In the genomic region with DNA sequence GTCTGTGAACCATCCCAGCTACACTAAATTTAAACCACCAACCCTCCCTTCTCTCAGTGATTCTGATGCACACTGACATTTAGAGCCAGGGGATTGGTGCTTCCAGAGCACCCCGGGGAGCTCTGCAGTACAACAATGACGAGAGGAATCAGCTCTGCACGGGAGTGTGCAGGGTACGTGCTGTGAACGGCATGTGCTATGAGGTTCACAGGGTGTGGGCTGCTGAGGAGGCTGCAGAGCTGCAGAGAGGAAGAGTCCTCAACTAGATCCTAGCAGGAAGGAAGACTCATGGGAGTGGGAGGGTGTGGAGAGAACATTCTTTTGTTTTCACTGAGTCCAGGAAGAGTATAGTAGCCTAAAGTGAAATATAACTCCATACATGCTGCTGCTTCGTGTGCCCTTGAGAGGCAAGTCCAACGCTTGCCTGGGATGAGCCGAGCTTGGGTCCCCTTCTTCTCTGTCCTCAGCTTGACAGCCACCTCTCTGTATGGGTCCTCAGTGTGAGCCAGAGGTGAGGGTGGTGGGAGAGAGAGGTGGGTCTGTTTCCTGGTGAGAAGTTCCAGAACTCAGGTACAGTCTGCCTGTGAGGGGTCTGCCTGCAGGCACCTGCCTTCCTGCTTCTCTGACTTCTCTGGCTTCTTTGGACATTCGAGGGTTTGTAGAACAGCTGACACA, we compare ENCODE assay signal across 2 cellular contexts.
TF ChIP-seq lines count a peak whose summit lies in the region.

No MANE protein-coding gene starts in this region.

TF ChIP-seq in HepG2, 621 proteins besides CTCF, POLR2A, EP300 and RAD21:
- TF ChIP-seq ZNF446 (CRISPR knock-in tag; IDR thresholded peaks at IDR 0.05) (no peak), ZNF501 (CRISPR knock-in tag; IDR thresholded peaks at IDR 0.05) (no peak), MIXL1 (CRISPR knock-in tag; IDR thresholded peaks at IDR 0.05) (no peak)

TF ChIP-seq in SK-N-SH, 30 proteins besides CTCF, POLR2A, EP300 and RAD21:
- TF ChIP-seq RCOR1 (IDR thresholded peaks at IDR 0.05; ENCODE audit: low read length) (no peak), NRF1 (IDR thresholded peaks at IDR 0.05; ENCODE audit: low read depth, low read length) (no peak)
